In genomic region chr12:13258717-13259119, GRCh38 we compare ENCODE assay signal across 1 cellular context.
TF ChIP-seq lines count a peak whose summit lies in the region.

No MANE protein-coding gene starts in this region.

TF ChIP-seq in HEK293, 187 proteins besides CTCF, POLR2A, EP300 and RAD21 (continued from another document):
- TF ChIP-seq ZNF398 (tag by site-specific recombination; IDR thresholded peaks at IDR 0.05): 0 out of 2 replicates have a peak, but pooled peaks have one; percentile 17
- TF ChIP-seq HIC1 (tag by site-specific recombination; IDR thresholded peaks at IDR 0.05): no peak
- no peak for TF ChIP-seq ZNF654 (tag by site-specific recombination; IDR thresholded peaks at IDR 0.05; ENCODE audit: low read depth)
- no peak for TF ChIP-seq ZNF623 (tag by site-specific recombination; IDR thresholded peaks at IDR 0.05)
- peak; percentile 70; the same call in 1 of the 2 replicates for TF ChIP-seq ZNF513 (tag by site-specific recombination; IDR thresholded peaks at IDR 0.05)
- TF ChIP-seq ZNF2 (tag by site-specific recombination; IDR thresholded peaks at IDR 0.05): no peak
- TF ChIP-seq ZXDB (tag by site-specific recombination; IDR thresholded peaks at IDR 0.05): 0 out of 2 replicates have a peak, but pooled peaks have one; percentile 16
- no peak for TF ChIP-seq ZNF548 (tag by site-specific recombination; IDR thresholded peaks at IDR 0.05)
- TF ChIP-seq PATZ1 (tag by site-specific recombination; IDR thresholded peaks at IDR 0.05): no peak
- TF ChIP-seq SCRT2 (tag by site-specific recombination; IDR thresholded peaks at IDR 0.05): no peak
- TF ChIP-seq ZBTB11 (tag by site-specific recombination; conservative IDR thresholded peaks at IDR 0.05; ENCODE audit: low read depth): no peak
- no peak for TF ChIP-seq ZNF311 (tag by site-specific recombination; IDR thresholded peaks at IDR 0.05; ENCODE audit: borderline replicate concordance)
- TF ChIP-seq ZFP41 (tag by site-specific recombination; IDR thresholded peaks at IDR 0.05; ENCODE audit: borderline replicate concordance): no peak
- TF ChIP-seq GFI1B (tag by site-specific recombination; IDR thresholded peaks at IDR 0.05): no peak
- TF ChIP-seq ZNF394 (tag by site-specific recombination; IDR thresholded peaks at IDR 0.05; ENCODE audit: borderline replicate concordance): no peak
- no peak for TF ChIP-seq ZNF184 (tag by site-specific recombination; IDR thresholded peaks at IDR 0.05)
- no peak for TF ChIP-seq ZNF658 (tag by site-specific recombination; IDR thresholded peaks at IDR 0.05)
- no peak for TF ChIP-seq GLI4 (tag by site-specific recombination; IDR thresholded peaks at IDR 0.05)
- TF ChIP-seq BCL11A (tag by site-specific recombination; IDR thresholded peaks at IDR 0.05; ENCODE audit: low read depth): no peak
- no peak for TF ChIP-seq SCRT1 (tag by site-specific recombination; IDR thresholded peaks at IDR 0.05; ENCODE audit: borderline replicate concordance)
- no peak for TF ChIP-seq ZNF660 (tag by site-specific recombination; IDR thresholded peaks at IDR 0.05)
- TF ChIP-seq ZBTB20 (tag by site-specific recombination; IDR thresholded peaks at IDR 0.05): no peak
- TF ChIP-seq ZNF639 (tag by site-specific recombination; IDR thresholded peaks at IDR 0.05): no peak
- no peak for TF ChIP-seq ZNF214 (tag by site-specific recombination; IDR thresholded peaks at IDR 0.05; ENCODE audit: borderline replicate concordance)
- TF ChIP-seq ZBTB44 (tag by site-specific recombination; IDR thresholded peaks at IDR 0.05): no peak
- TF ChIP-seq YY2 (tag by site-specific recombination; IDR thresholded peaks at IDR 0.05): no peak
- TF ChIP-seq INSM2 (tag by site-specific recombination; IDR thresholded peaks at IDR 0.05): no peak
- no peak for TF ChIP-seq ZSCAN30 (tag by site-specific recombination; IDR thresholded peaks at IDR 0.05)
- TF ChIP-seq REPIN1 (tag by site-specific recombination; IDR thresholded peaks at IDR 0.05; ENCODE audit: low read depth): no peak
- TF ChIP-seq ZFHX2 (tag by site-specific recombination; conservative IDR thresholded peaks at IDR 0.05): no peak
- peak; percentile 64 for TF ChIP-seq ZNF341 (tag by site-specific recombination; IDR thresholded peaks at IDR 0.05; ENCODE audit: low read depth)
